In genomic region chr17:44097110-44097810, GRCh38 we compare ENCODE assay signal across 9 cellular contexts. TPM values are rescaled to one million over a fixed set of nuclear protein-coding genes. Genes with fewer than 3 reads are reported as not detected.
DNase-seq lines count a peak whose midpoint lies in the region; ATAC-seq, FAIRE-seq and TF ChIP-seq lines count a peak whose summit lies in the region.
"Had no signal": no experiment of that assay in that cellular context is flagged by ENCODE, and none has a peak within 500 bp of the region (broad histone marks: within the 10 kb centered on the region; RNA-seq: fewer than 3 reads in every experiment).

No MANE protein-coding gene starts in this region.

- CTCF ChIA-PET in H1 (lab: Charles Lee; ENCODE audit: partially characterized antibody), result interaction anchor here (1.0 to 34.4 kb wide), 6 partner anchors 11 to 43 kb away, joined by 3 to 638 read pairs (median 8); partner anchors contain the start of gene HDAC5

- peak; percentile 82 for DNase-seq in ACHN
- peak; percentile 87 for DNase-seq in M059J (ENCODE audit: low read depth)
- DNase-seq in H1 (ENCODE audit: low read depth in 1 of 2, low spot score in 2 of 2), result no peak
- DNase-seq in NK-92 (lab: John Stamatoyannopoulos, UW; ENCODE audit: unreplicated experiment), result no peak
- DNase-seq in effector memory CD4-positive, alpha-beta T cell, result no peak

- H2BK20ac ChIP-seq in H1 (ENCODE audit: low read length), result peak overlapping the region; percentile 48; the same call in 1 of the 2 replicates

- no peak overlapping the region for H3K14ac ChIP-seq in H1 (ENCODE audit: insufficient read length)

- H3K56ac ChIP-seq in H1 (replicated peaks; ENCODE audit: insufficient read length, low read depth, low read length), result no peak overlapping the region

- H3K79me2 ChIP-seq in H1 (ENCODE audit: control insufficient read depth in 1 of 2, insufficient read depth in 2 of 2, low read length in 2 of 2), result peaks cover 0 to 6% of the 10 kb centered on the region in 2 experiments; a peak in 1 of 4 replicates

- no peak overlapping the region for H3K4me2 ChIP-seq in H1 (ENCODE audit: insufficient read depth in 1 of 2, low read depth in 2 of 2, low read length in 2 of 2)

- H3K4ac ChIP-seq in H1 (replicated peaks; ENCODE audit: insufficient read length, low read depth, low read length), result peak overlapping the region; percentile 3

- H3K4me1 ChIP-seq in H1 (replicated peaks in 1 of 4; ENCODE audit: control insufficient read depth in 3 of 4, insufficient read depth in 4 of 4, low read length in 3 of 4) (peaks cover 1 to 11% (median 8%) of the 10 kb centered on the region in 4 experiments), mesodermal cell (ENCODE audit: control insufficient read depth, insufficient read depth, low read length, poor library complexity, severe bottlenecking) (peaks cover 45% of the 10 kb centered on the region)
- H3K4me1 ChIP-seq in effector memory CD4-positive, alpha-beta T cell (ENCODE audit: control insufficient read depth, insufficient read depth, low read length, poor library complexity, severe bottlenecking), result peaks cover 3% of the 10 kb centered on the region

- peak overlapping the region; percentile 94; the same call in 1 of the 2 replicates for H2BK12ac ChIP-seq in H1 (ENCODE audit: low read depth, low read length)

- H3K27me3 ChIP-seq in H1 (replicated peaks in 1 of 4; ENCODE audit: control insufficient read depth in 3 of 4, extremely low read depth in 1 of 4, insufficient read depth in 3 of 4, low read length in 3 of 4), result no peaks in the 10 kb centered on the region
- no peaks in the 10 kb centered on the region for H3K27me3 ChIP-seq in effector memory CD4-positive, alpha-beta T cell (replicated peaks; ENCODE audit: control insufficient read depth, insufficient read depth, low read length, poor library complexity, severe bottlenecking)

- no peak for TF ChIP-seq RAD21 in H1 (IDR thresholded peaks at IDR 0.05 in 1 of 2, conservative IDR thresholded peaks at IDR 0.05 in 1 of 2; ENCODE audit: low read depth in 2 of 2, low read length in 2 of 2)

- H2BK15ac ChIP-seq in H1 (ENCODE audit: low read length), result peak overlapping the region; percentile 55; the same call in 1 of the 2 replicates

- no peak overlapping the region; the same call in 1 of the 2 replicates for H3K18ac ChIP-seq in H1 (ENCODE audit: extremely low read depth, low read length)

- H3K9me3 ChIP-seq in H1 (ENCODE audit: insufficient read depth in 2 of 2, low read depth in 1 of 2, low read length in 1 of 2), result no peaks in the 10 kb centered on the region
- no peaks in the 10 kb centered on the region for H3K9me3 ChIP-seq in mesodermal cell (ENCODE audit: control insufficient read depth, low read length)
- H3K9me3 ChIP-seq in effector memory CD4-positive, alpha-beta T cell (ENCODE audit: control insufficient read depth, low read length), result no peaks in the 10 kb centered on the region

- H4K5ac ChIP-seq in H1 (ENCODE audit: insufficient read length, low read depth, low read length), result no peak overlapping the region

- 85% methylated on average over 11 of the region's 11 CpGs; no CpG with 5 or more reads in 1 of the 2 experiments for WGBS in H1 (ENCODE audit: extremely low coverage in 1 of 2, insufficient coverage in 1 of 2, insufficient read length in 1 of 2, insufficient replicate concordance in 2 of 2, low coverage in 1 of 2, low lambda C conversion rate in 2 of 2, missing lambda C conversion rate in 1 of 2), 2 experiments
- WGBS in mesodermal cell (ENCODE audit: insufficient coverage in 2 of 2), 2 experiments, result 80 to 84% methylated on average over 7 to 8 of the region's 11 CpGs

- TF ChIP-seq POLR2A in H1 (IDR thresholded peaks at IDR 0.05; ENCODE audit: control extremely low read depth in 1 of 2, low read depth in 2 of 2, low read length in 2 of 2), result no peak

- no peaks in the 10 kb centered on the region for H4K20me1 ChIP-seq in H1 (replicated peaks in 1 of 2; ENCODE audit: control insufficient read depth in 1 of 2, insufficient read depth in 2 of 2, low read length in 2 of 2)

- POLR2A ChIA-PET in H1 (lab: Charles Lee; ENCODE audit: partially characterized antibody), result interaction anchor here (0.8 to 1.9 kb wide), 9 partner anchors 8 to 73 kb away, joined by 3 to 8 read pairs (median 3); partner anchors contain the start of genes ASB16 and LSM12

- ATAC-seq in GM18861 (IDR thresholded peaks at IDR 0.05; ENCODE audit: unreplicated experiment) (no peak), GM21737 (IDR thresholded peaks at IDR 0.05; ENCODE audit: unreplicated experiment) (no peak)
- ATAC-seq: CD8-positive, alpha-beta T cell had no signal

- no peak overlapping the region for H3K4me3 ChIP-seq in H1 (ENCODE audit: extremely low read depth in 1 of 4, insufficient read depth in 2 of 4, low read depth in 3 of 4, low read length in 4 of 4)
- H3K4me3 ChIP-seq in mesodermal cell (ENCODE audit: extremely low read depth, insufficient read depth, low read length, poor library complexity, severe bottlenecking), result no peak overlapping the region
- no peak overlapping the region for H3K4me3 ChIP-seq in effector memory CD4-positive, alpha-beta T cell (ENCODE audit: insufficient read depth, low read depth, low read length, poor library complexity, severe bottlenecking)

- TF ChIP-seq EP300 in H1 (IDR thresholded peaks at IDR 0.05; ENCODE audit: borderline replicate concordance in 1 of 2, low read depth in 2 of 2, low read length in 2 of 2), result no peak

- no peak for FAIRE-seq in H1 (lab: Jason Lieb, UNC)

- H3K9ac ChIP-seq in H1 (replicated peaks in 1 of 4; ENCODE audit: extremely low read depth in 1 of 4, low read depth in 3 of 4, low read length in 3 of 4), result no peak overlapping the region

- H3K36me3 ChIP-seq in H1 (ENCODE audit: control insufficient read depth in 2 of 4, insufficient read depth in 4 of 4, low read length in 3 of 4) (peaks cover 2 to 4% (median 3%) of the 10 kb centered on the region in 4 experiments; a peak in 4 of 8 replicates), mesodermal cell (ENCODE audit: control insufficient read depth, insufficient read depth, low read length) (peaks cover 27% of the 10 kb centered on the region)
- peaks cover 3% of the 10 kb centered on the region for H3K36me3 ChIP-seq in effector memory CD4-positive, alpha-beta T cell (ENCODE audit: control insufficient read depth, insufficient read depth, low read length)

- no peak overlapping the region for H2BK120ac ChIP-seq in H1 (replicated peaks; ENCODE audit: low read depth, low read length)

- no peak overlapping the region for H2AFZ ChIP-seq in H1 (ENCODE audit: low read length)

- peaks cover 2% of the 10 kb centered on the region for H3K23me2 ChIP-seq in H1 (ENCODE audit: low read depth, low read length)

- in situ Hi-C loops in ACHN (cut with HindIII; ENCODE audit: low pct_ligation_motif_present, low pct_unique_long_range_greater_than_20kb, low sequenced_read_pairs), result no loop called here

- H4K91ac ChIP-seq in H1 (replicated peaks; ENCODE audit: insufficient read length, low read length), result peak overlapping the region; percentile 79

- no peak for TF ChIP-seq CTCF in H1 (IDR thresholded peaks at IDR 0.05; ENCODE audit: control extremely low read depth in 1 of 3, insufficient read depth in 1 of 3, low read depth in 1 of 3, low read length in 3 of 3)

- H2AK5ac ChIP-seq in H1 (ENCODE audit: low read depth, low read length), result peak overlapping the region; percentile 86

- H3K23ac ChIP-seq in H1 (ENCODE audit: insufficient read length), result no peak overlapping the region

- H4K8ac ChIP-seq in H1 (ENCODE audit: extremely low read depth, insufficient read depth, low read length), result peak overlapping the region; percentile 48; the same call in 1 of the 2 replicates

- H3K79me1 ChIP-seq in H1 (ENCODE audit: low read depth, low read length), result peaks cover 6% of the 10 kb centered on the region; the same call in 1 of the 2 replicates

- peak overlapping the region; percentile 76; the same call in 1 of the 2 replicates for H2BK5ac ChIP-seq in H1 (ENCODE audit: low read depth, low read length)

- H3K27ac ChIP-seq in H1 (ENCODE audit: low read depth, low read length) (peak overlapping the region; percentile 52; the same call in 1 of the 2 replicates), mesodermal cell (ENCODE audit: low read depth, low read length, severe bottlenecking) (peak overlapping the region; percentile 99)
- H3K27ac ChIP-seq in effector memory CD4-positive, alpha-beta T cell (ENCODE audit: insufficient read depth, low read length, poor library complexity, severe bottlenecking), result no peak overlapping the region

RNA-seq across cellular contexts. Expression of gene HDAC5, which starts 26.2 kb away (rescaled TPM):
- total RNA-seq in M059J (2014; rRNA removed; shearing (Covaris generic)), result 37.8 and 46.0 TPM in 2 replicates
- total RNA-seq in H1 (2021; fragmentation: NEBNext Ultra II Directional; extraction: Animal tissue kit (Norgen Biotek cat#: 25700)), result 48.5 and 54.0 TPM in 2 replicates
- 54.4 and 79.2 TPM in 2 replicates for polyA plus RNA-seq in H1 (2011; rRNA removed)
- 78.3 TPM for polyA plus RNA-seq in H1 (2011; cell fraction: cytosol; rRNA removed)
- polyA plus RNA-seq in H1 (2011; cell fraction: nucleus; rRNA removed), result 103 TPM
- polyA plus RNA-seq in H1 (2012, experiment 1 of 2), result 31.8 to 62.6 TPM (median 53.9 TPM) in 4 replicates
- 44.0 TPM for polyA plus RNA-seq in H1 (2012, experiment 2 of 2)
- polyA plus RNA-seq in H1 (2013, experiment 1 of 2), result 23.8 TPM
- polyA plus RNA-seq in H1 (2013, experiment 2 of 2), result 23.7 TPM
- polyA minus RNA-seq in H1 (2011; rRNA and poly(A)+ RNA removed), result 77.4 and 115 TPM in 2 replicates
- polyA minus RNA-seq in H1 (2011; cell fraction: cytosol; rRNA and poly(A)+ RNA removed), result 41.8 TPM
- 57.9 TPM for polyA minus RNA-seq in H1 (2011; cell fraction: nucleus; rRNA and poly(A)+ RNA removed)
- 93.2 TPM for polyA plus RNA-seq in mesodermal cell (2013, experiment 1 of 2)
- 80.8 TPM for polyA plus RNA-seq in mesodermal cell (2013, experiment 2 of 2)

RNA-seq across cellular contexts. Expression of gene G6PC3, which starts 26.7 kb away (rescaled TPM):
- 63.5 and 66.4 TPM in 2 replicates for total RNA-seq in M059J (2014; rRNA removed; shearing (Covaris generic))
- total RNA-seq in H1 (2021; fragmentation: NEBNext Ultra II Directional; extraction: Animal tissue kit (Norgen Biotek cat#: 25700)), result 104 and 114 TPM in 2 replicates
- 343 and 436 TPM in 2 replicates for polyA plus RNA-seq in H1 (2011; rRNA removed)
- 191 TPM for polyA plus RNA-seq in H1 (2011; cell fraction: cytosol; rRNA removed)
- polyA plus RNA-seq in H1 (2011; cell fraction: nucleus; rRNA removed), result 198 TPM
- 143 to 233 TPM (median 204 TPM) in 4 replicates for polyA plus RNA-seq in H1 (2012, experiment 1 of 2)
- 249 TPM for polyA plus RNA-seq in H1 (2012, experiment 2 of 2)
- 394 TPM for polyA plus RNA-seq in H1 (2013, experiment 1 of 2)
- polyA plus RNA-seq in H1 (2013, experiment 2 of 2), result 451 TPM
- 132 and 168 TPM in 2 replicates for polyA minus RNA-seq in H1 (2011; rRNA and poly(A)+ RNA removed)
- 151 TPM for polyA minus RNA-seq in H1 (2011; cell fraction: cytosol; rRNA and poly(A)+ RNA removed)
- 96.9 TPM for polyA minus RNA-seq in H1 (2011; cell fraction: nucleus; rRNA and poly(A)+ RNA removed)
- polyA plus RNA-seq in mesodermal cell (2013, experiment 1 of 2), result 113 TPM
- 95.1 TPM for polyA plus RNA-seq in mesodermal cell (2013, experiment 2 of 2)

RNA-seq across cellular contexts. Expression of gene LSM12, which starts 30.8 kb away (rescaled TPM):
- 112 and 121 TPM in 2 replicates for total RNA-seq in M059J (2014; rRNA removed; shearing (Covaris generic))
- 118 and 142 TPM in 2 replicates for total RNA-seq in H1 (2021; fragmentation: NEBNext Ultra II Directional; extraction: Animal tissue kit (Norgen Biotek cat#: 25700))
- polyA plus RNA-seq in H1 (2011; rRNA removed), result 51.6 and 69.8 TPM in 2 replicates
- 57.3 TPM for polyA plus RNA-seq in H1 (2011; cell fraction: cytosol; rRNA removed)
- 31.1 TPM for polyA plus RNA-seq in H1 (2011; cell fraction: nucleus; rRNA removed)
- polyA plus RNA-seq in H1 (2012, experiment 1 of 2), result 59.4 to 75.6 TPM (median 69.7 TPM) in 4 replicates
- polyA plus RNA-seq in H1 (2012, experiment 2 of 2), result 76.0 TPM
- 126 TPM for polyA plus RNA-seq in H1 (2013, experiment 1 of 2)
- 129 TPM for polyA plus RNA-seq in H1 (2013, experiment 2 of 2)
- polyA minus RNA-seq in H1 (2011; rRNA and poly(A)+ RNA removed), result 83.5 and 95.8 TPM in 2 replicates
- 54.6 TPM for polyA minus RNA-seq in H1 (2011; cell fraction: cytosol; rRNA and poly(A)+ RNA removed)
- 32.1 TPM for polyA minus RNA-seq in H1 (2011; cell fraction: nucleus; rRNA and poly(A)+ RNA removed)
- polyA plus RNA-seq in mesodermal cell (2013, experiment 1 of 2), result 56.3 TPM
- 60.4 TPM for polyA plus RNA-seq in mesodermal cell (2013, experiment 2 of 2)

RNA-seq across cellular contexts. Expression of gene HROB, which starts 44.5 kb away (rescaled TPM):
- total RNA-seq in M059J (2014; rRNA removed; shearing (Covaris generic)), result 6.5 and 7.5 TPM in 2 replicates
- total RNA-seq in H1 (2021; fragmentation: NEBNext Ultra II Directional; extraction: Animal tissue kit (Norgen Biotek cat#: 25700)), result 18.8 and 19.4 TPM in 2 replicates
- polyA plus RNA-seq in H1 (2011; rRNA removed), result 21.6 and 24.1 TPM in 2 replicates
- polyA plus RNA-seq in H1 (2011; cell fraction: cytosol; rRNA removed), result 17.5 TPM
- 32.1 TPM for polyA plus RNA-seq in H1 (2011; cell fraction: nucleus; rRNA removed)
- polyA plus RNA-seq in H1 (2012, experiment 1 of 2), result 16.3 to 20.8 TPM (median 17.6 TPM) in 4 replicates
- polyA plus RNA-seq in H1 (2012, experiment 2 of 2), result 16.8 TPM
- polyA plus RNA-seq in H1 (2013, experiment 1 of 2), result 10.8 TPM
- 10.3 TPM for polyA plus RNA-seq in H1 (2013, experiment 2 of 2)
- 35.7 and 36.8 TPM in 2 replicates for polyA minus RNA-seq in H1 (2011; rRNA and poly(A)+ RNA removed)
- polyA minus RNA-seq in H1 (2011; cell fraction: cytosol; rRNA and poly(A)+ RNA removed), result 17.8 TPM
- 18.6 TPM for polyA minus RNA-seq in H1 (2011; cell fraction: nucleus; rRNA and poly(A)+ RNA removed)
- 9.4 TPM for polyA plus RNA-seq in mesodermal cell (2013, experiment 1 of 2)
- polyA plus RNA-seq in mesodermal cell (2013, experiment 2 of 2), result 7.0 TPM

Comparison
In these comparisons a context has a peak if more than half of its experiments do, and no peak if none do; other contexts are left out.
1. DNase-seq: peak in ACHN (single experiment) and M059J (single experiment); none in H1 (0 of 2), NK-92 (single experiment) and effector memory CD4-positive, alpha-beta T cell (0 of 3).